ENCODE assay signal across 34 cellular contexts in the genomic region with DNA sequence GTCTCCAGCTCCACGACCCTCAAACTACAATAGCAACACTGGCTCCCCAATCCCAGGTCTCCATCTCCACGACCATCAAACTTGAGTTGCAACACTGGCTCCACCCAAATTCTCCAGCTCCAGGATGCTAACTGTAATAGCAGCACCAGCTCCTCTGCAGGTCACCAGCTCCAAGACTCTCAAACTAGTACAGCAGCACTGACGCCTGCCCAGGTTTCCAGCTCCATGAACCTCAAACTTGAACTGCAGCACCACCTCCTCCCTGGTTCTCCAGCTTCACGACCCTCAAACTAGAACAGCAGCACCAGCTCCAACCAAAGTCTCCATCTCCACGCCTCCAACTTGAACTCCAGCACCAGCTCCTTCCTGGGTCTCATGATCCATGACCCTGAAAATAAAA.
"Had no signal": no experiment of that assay in that cellular context is flagged by ENCODE, and none has a peak within 500 bp of the region (broad histone marks: within the 10 kb centered on the region; RNA-seq: fewer than 3 reads in every experiment).

No MANE protein-coding gene starts in this region.

- H3K4me2 ChIP-seq: KMS-11 had no signal

- H3K4me3 ChIP-seq: MG63 had no signal

- H3K9ac ChIP-seq: KMS-11 had no signal

- H3K9me3 ChIP-seq: MG63 had no signal

- DNase-seq: Karpas-422, Kasumi-1, KG1, MG63, MM.1S, MV-4-11, NCI-H1048, NCI-H1092, NCI-H1092 treated with DMSO at 0.1 percent for 48 hours, NCI-H1105, NCI-H1105 treated with DMSO at 0.1 percent for 48 hours, NCI-H1417, NCI-H1417 treated with DMSO at 0.1 percent for 48 hours, NCI-H1436, NCI-H1436 treated with DMSO at 0.1 percent for 48 hours, NCI-H146, NCI-H1694, NCI-H1694 treated with DMSO at 0.1 percent for 48 hours, NCI-H187, NCI-H187 treated with DMSO at 0.1 percent for 48 hours, NCI-H1930, NCI-H2029, NCI-H2029 treated with DMSO at 0.1 percent for 48 hours, NCI-H2081, NCI-H2081 treated with DMSO at 0.1 percent for 48 hours, NCI-H2107, NCI-H2171, NCI-H2171 treated with DMSO at 0.1 percent for 48 hours, NCI-H2227 treated with DMSO at 0.1 percent for 48 hours, NCI-H226, NCI-H345, NCI-H446, NCI-H446 treated with DMSO at 0.1 percent for 48 hours had no signal

- H3K27ac ChIP-seq: KMS-11 had no signal

- H3K36me3 ChIP-seq: MG63 had no signal
